26 cellular contexts compared by ENCODE assay signal in genomic region chr12:5139751-5140150, GRCh38.
"Had no signal": no experiment of that assay in that cellular context is flagged by ENCODE, and none has a peak within 500 bp of the region (broad histone marks: within the 10 kb centered on the region; RNA-seq: fewer than 3 reads in every experiment).

No MANE protein-coding gene starts in this region.

- H2AFZ ChIP-seq: parathyroid adenoma had no signal

- H3K27me3 ChIP-seq: right atrium auricular region, testis, tibial nerve, upper lobe of left lung had no signal

- H3K36me3 ChIP-seq: lower lobe of right lung, prostate gland, right atrium auricular region, tibial nerve, upper lobe of left lung had no signal

- FAIRE-seq: frontal cortex, urothelium cell line had no signal

- H3K79me2 ChIP-seq: parathyroid adenoma had no signal

- H3K9me3 ChIP-seq: lower lobe of right lung, prostate gland, testis, tibial nerve, upper lobe of left lung had no signal

- H3K4me3 ChIP-seq: lower lobe of right lung, prostate gland, right atrium auricular region, smooth muscle cell, testis, tibial nerve, upper lobe of left lung had no signal

- H3K4me1 ChIP-seq: lower lobe of right lung, parathyroid adenoma, prostate gland, right atrium auricular region, testis, tibial nerve, upper lobe of left lung had no signal

- H3K4me2 ChIP-seq: smooth muscle cell had no signal

- ATAC-seq: effector memory CD8-positive, alpha-beta T cell; left colon; left ventricle myocardium superior; natural killer cell; sciatic nerve had no signal

- H3K9ac ChIP-seq: parathyroid adenoma had no signal

- DNase-seq: cortex of kidney; effector memory CD8-positive, alpha-beta T cell; hypothalamus; immature natural killer cell; islet precursor cell; kidney glomerular epithelial cell; left colon; left ventricle myocardium superior; lower lobe of right lung; natural killer cell; stimulated activated CD4-positive, alpha-beta T cell treated with anti-CD3 and anti-CD28 coated beads, Interleukin-12 subunit alpha, Interleukin-12 subunit beta, amount 100 ng/mL, for 4 hours; stimulated activated CD4-positive, alpha-beta T cell treated with anti-CD3 and anti-CD28 coated beads, Interleukin-1b, Interleukin-23, amount 100 ng/mL, for 48 hours; stimulated activated CD4-positive, alpha-beta T cell treated with anti-CD3 and anti-CD28 coated beads, Interleukin-4, amount 100 ng/mL, for 1 hour; stimulated activated CD8-positive, alpha-beta memory T cell treated with anti-CD3 and anti-CD28 coated beads, Interleukin-4, amount 100 ng/mL, for 48 hours; stimulated activated naive CD4-positive, alpha-beta T cell; substantia nigra; testis; upper lobe of left lung had no signal

- H3K27ac ChIP-seq: lower lobe of right lung, parathyroid adenoma, prostate gland, right atrium auricular region, testis, tibial nerve, upper lobe of left lung had no signal
